In the genomic region with DNA sequence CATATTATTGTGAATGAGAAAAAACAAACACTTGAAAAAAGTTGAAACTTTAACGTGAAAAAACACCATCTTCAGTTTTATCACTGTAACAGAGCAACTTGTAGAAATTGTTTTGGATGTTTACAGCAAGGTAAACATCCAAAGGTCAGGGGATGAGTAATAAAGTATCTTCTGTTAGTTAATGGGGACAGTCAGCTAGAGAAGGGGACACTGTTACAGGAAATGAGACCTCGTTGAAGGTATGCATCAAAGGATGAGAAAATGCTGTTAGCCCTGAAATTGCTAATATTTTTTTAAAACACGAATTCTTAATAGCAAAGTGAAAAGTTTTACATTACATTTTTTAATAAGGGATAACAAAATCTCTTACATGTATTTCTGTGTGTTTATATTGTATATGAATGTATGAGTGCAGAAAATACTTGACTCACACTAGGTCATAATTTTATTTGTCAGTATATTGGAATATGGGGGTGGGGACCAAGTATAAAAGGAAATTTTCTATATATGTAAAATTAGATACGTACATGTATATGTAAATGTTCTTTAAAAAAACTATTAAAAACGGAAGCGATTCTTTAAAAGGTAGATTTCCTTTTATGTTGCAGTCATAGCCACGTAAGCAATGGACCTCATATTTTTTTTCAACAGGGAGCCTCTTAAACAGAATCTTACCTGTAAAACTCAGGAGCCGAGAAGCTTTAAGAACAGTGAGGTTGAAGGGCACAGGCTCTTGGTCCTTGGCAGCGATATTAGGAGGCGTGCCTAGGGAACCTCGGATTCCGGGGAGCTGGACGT, we compare ENCODE assay signal across 1 cellular context.
TF ChIP-seq lines count a peak whose summit lies in the region.

No MANE protein-coding gene starts in this region.

TF ChIP-seq in IMR-90, 13 proteins besides CTCF, POLR2A, EP300 and RAD21:
- TF ChIP-seq RFX5 (IDR thresholded peaks at IDR 0.05; ENCODE audit: low read depth, low read length) (no peak), RCOR1 (IDR thresholded peaks at IDR 0.05; ENCODE audit: insufficient replicate concordance, low read length) (no peak), BHLHE40 (IDR thresholded peaks at IDR 0.05; ENCODE audit: low read depth, low read length) (no peak), CHD1 (IDR thresholded peaks at IDR 0.05; ENCODE audit: low read depth, low read length) (no peak), FOS (IDR thresholded peaks at IDR 0.05; ENCODE audit: low read depth, low read length) (no peak), CEBPB (IDR thresholded peaks at IDR 0.05; ENCODE audit: low read depth, low read length) (no peak), NFE2L2 (IDR thresholded peaks at IDR 0.05; ENCODE audit: low read depth, low read length) (no peak), MAFK (IDR thresholded peaks at IDR 0.05; ENCODE audit: low read depth, low read length) (no peak), SMC3 (IDR thresholded peaks at IDR 0.05; ENCODE audit: low read depth, low read length) (no peak), MXI1 (IDR thresholded peaks at IDR 0.05; ENCODE audit: borderline replicate concordance, low read depth, low read length) (no peak), MAZ (IDR thresholded peaks at IDR 0.05; ENCODE audit: borderline replicate concordance, low read depth, low read length) (no peak)
- TF ChIP-seq, protein P1, sequence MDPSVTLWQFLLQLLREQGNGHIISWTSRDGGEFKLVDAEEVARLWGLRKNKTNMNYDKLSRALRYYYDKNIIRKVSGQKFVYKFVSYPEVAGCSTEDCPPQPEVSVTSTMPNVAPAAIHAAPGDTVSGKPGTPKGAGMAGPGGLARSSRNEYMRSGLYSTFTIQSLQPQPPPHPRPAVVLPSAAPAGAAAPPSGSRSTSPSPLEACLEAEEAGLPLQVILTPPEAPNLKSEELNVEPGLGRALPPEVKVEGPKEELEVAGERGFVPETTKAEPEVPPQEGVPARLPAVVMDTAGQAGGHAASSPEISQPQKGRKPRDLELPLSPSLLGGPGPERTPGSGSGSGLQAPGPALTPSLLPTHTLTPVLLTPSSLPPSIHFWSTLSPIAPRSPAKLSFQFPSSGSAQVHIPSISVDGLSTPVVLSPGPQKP (IDR thresholded peaks at IDR 0.05; ENCODE audit: borderline replicate concordance, low read depth, low read length) = no peak
- TF ChIP-seq, protein P2, sequence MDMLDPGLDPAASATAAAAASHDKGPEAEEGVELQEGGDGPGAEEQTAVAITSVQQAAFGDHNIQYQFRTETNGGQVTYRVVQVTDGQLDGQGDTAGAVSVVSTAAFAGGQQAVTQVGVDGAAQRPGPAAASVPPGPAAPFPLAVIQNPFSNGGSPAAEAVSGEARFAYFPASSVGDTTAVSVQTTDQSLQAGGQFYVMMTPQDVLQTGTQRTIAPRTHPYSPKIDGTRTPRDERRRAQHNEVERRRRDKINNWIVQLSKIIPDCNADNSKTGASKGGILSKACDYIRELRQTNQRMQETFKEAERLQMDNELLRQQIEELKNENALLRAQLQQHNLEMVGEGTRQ (IDR thresholded peaks at IDR 0.05; ENCODE audit: low read depth, low read length) = no peak
